20 cellular contexts compared by ENCODE assay signal in the genomic region with DNA sequence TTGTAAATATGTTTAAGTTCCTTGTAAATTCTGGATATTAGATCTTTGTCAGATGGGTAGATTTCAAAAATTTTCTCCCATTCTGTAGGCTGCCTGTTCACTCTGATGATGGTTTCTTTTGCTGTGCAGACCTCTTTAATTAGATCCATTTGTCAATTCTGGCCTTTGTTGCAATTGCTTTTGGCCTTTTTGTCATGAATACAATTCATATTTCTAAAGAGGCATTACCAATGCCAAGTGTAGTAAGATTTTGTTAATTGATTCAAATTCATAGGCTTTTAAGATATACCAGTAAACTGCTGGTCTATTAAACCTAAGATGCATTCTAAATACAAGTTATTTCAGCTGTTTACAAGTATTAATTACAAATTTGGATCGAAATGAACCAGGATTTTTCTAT. TPM values are rescaled to one million over a fixed set of nuclear protein-coding genes. Genes with fewer than 3 reads are reported as not detected.
A peak's percentile ranks its signal among the peaks of the same experiment; 100 is the strongest.
DNase-seq lines count a peak whose midpoint lies in the region; ATAC-seq and TF ChIP-seq lines count a peak whose summit lies in the region.
"Had no signal": no experiment of that assay in that cellular context is flagged by ENCODE, and none has a peak within 500 bp of the region (broad histone marks: within the 10 kb centered on the region; RNA-seq: fewer than 3 reads in every experiment).

No MANE protein-coding gene starts in this region.

- POLR2A ChIA-PET in Panc1 (lab: Charles Lee), result no interaction called here

- no peaks in the 10 kb centered on the region for H3K27me3 ChIP-seq in Panc1 (ENCODE audit: control insufficient read depth, insufficient read depth, low read length)

- in situ Hi-C loops in Panc1 (cut with HindIII; ENCODE audit: low pct_unique_long_range_greater_than_20kb, low sequenced_read_pairs), result no loop called here

- no peaks in the 10 kb centered on the region for H3K4me1 ChIP-seq in Panc1 (ENCODE audit: control insufficient read depth, insufficient read depth, low read length)
- H3K4me1 ChIP-seq: A549, HAP-1 had no signal

- CTCF ChIA-PET in Panc1 (lab: Charles Lee), result no interaction called here

- DNase-seq in AG10803 (ENCODE audit: low read depth) (peak; percentile 15), Panc1 (ENCODE audit: low read depth, low spot score) (no peak), fibroblast of gingiva (ENCODE audit: low read depth) (peak; percentile 50), HPDE6-E6E7 (ENCODE audit: extremely low spot score) (no peak), activated gamma-delta T cell treated with Interleukin-2 at 50 U/mL for 16 hours (no peak)
- DNase-seq in activated CD4-positive, alpha-beta T cell treated with anti-CD3 and anti-CD28 coated beads for 48 hours, result no peak
- DNase-seq: 8988T; ACHN; C1 segment of cervical spinal cord; Calu3; CD4-positive, alpha-beta memory T cell; COR-L47; DMS53; DMS79 treated with DMSO at 0.1 percent for 48 hours; GF-D8; GOT3; HFFc6 had no signal

- no peak for ATAC-seq in Panc1
- ATAC-seq: A549 had no signal

- intact Hi-C loops in Panc1 (cut with micrococcal nuclease; ENCODE audit: unreplicated experiment), result no loop called here

- no peak for TF ChIP-seq CTCF in AG10803 (conservative IDR thresholded peaks at IDR 0.05; ENCODE audit: low read length)
- no peak for TF ChIP-seq CTCF in Panc1 (IDR thresholded peaks at IDR 0.05)

- H3K36me3 ChIP-seq in KOPT-K1 (ENCODE audit: insufficient read depth, low read length) (peaks cover 63% of the 10 kb centered on the region), Panc1 (ENCODE audit: control insufficient read depth, insufficient read depth, low read length) (peaks cover 4% of the 10 kb centered on the region; the same call in 1 of the 2 replicates)

- H3K4me3 ChIP-seq in AG10803 (ENCODE audit: low read length), result no peak overlapping the region
- H3K4me3 ChIP-seq in Panc1 (ENCODE audit: low read depth in 2 of 2, low read length in 2 of 2), result no peak overlapping the region
- H3K4me3 ChIP-seq: A549, HAP-1 had no signal

- H3K9me3 ChIP-seq in KOPT-K1 (ENCODE audit: insufficient read depth, low read length, poor library complexity, severe bottlenecking) (no peaks in the 10 kb centered on the region), Panc1 (ENCODE audit: control insufficient read depth, insufficient read depth, low read depth, low read length) (no peaks in the 10 kb centered on the region)
- H3K9me3 ChIP-seq: A549, HAP-1 had no signal

- TSS peak; percentile 19 for BruUV-seq in Panc1 (replicated peaks; lab: Mats Ljungman, UMichigan)

- H3K27ac ChIP-seq in KOPT-K1 (ENCODE audit: low read depth, low read length, poor library complexity, severe bottlenecking), result peak overlapping the region; percentile 42
- no peak overlapping the region for H3K27ac ChIP-seq in Panc1 (ENCODE audit: low read length)
- H3K27ac ChIP-seq: A549 had no signal

RNA-seq across cellular contexts. Expression of a gene that starts 31.0 kb away (rescaled TPM):
- 26.1 TPM for total RNA-seq in Panc1 (2021; ENCODE audit: unreplicated experiment)
- polyA plus RNA-seq in Panc1 (2012; ENCODE audit: insufficient read length), result 21.6 TPM

Comparison
In these comparisons a context has a peak if more than half of its experiments do, and no peak if none do; other contexts are left out.
1. DNase-seq: peak in AG10803 (single experiment) and fibroblast of gingiva (single experiment); none in Panc1 (single experiment), HPDE6-E6E7 (single experiment), activated CD4-positive, alpha-beta T cell treated with anti-CD3 and anti-CD28 coated beads for 48 hours (single experiment) and activated gamma-delta T cell treated with Interleukin-2 at 50 U/mL for 16 hours (single experiment).